In genomic region chr4:38184404-38184803, GRCh38 we compare ENCODE assay signal across 1 cellular context.
TF ChIP-seq lines count a peak whose summit lies in the region.

No MANE protein-coding gene starts in this region.

TF ChIP-seq in H1, 55 proteins besides CTCF, POLR2A, EP300 and RAD21 (continued from another document):
- TF ChIP-seq SIN3A (conservative IDR thresholded peaks at IDR 0.05 in 1 of 2, IDR thresholded peaks at IDR 0.05 in 1 of 2; ENCODE audit: low read depth in 1 of 2, low read length in 2 of 2) = no peak
- TF ChIP-seq MAFK (IDR thresholded peaks at IDR 0.05; ENCODE audit: low read depth, low read length) = no peak
- TF ChIP-seq, protein P1, sequence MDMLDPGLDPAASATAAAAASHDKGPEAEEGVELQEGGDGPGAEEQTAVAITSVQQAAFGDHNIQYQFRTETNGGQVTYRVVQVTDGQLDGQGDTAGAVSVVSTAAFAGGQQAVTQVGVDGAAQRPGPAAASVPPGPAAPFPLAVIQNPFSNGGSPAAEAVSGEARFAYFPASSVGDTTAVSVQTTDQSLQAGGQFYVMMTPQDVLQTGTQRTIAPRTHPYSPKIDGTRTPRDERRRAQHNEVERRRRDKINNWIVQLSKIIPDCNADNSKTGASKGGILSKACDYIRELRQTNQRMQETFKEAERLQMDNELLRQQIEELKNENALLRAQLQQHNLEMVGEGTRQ (IDR thresholded peaks at IDR 0.05; ENCODE audit: low read length) = no peak
- TF ChIP-seq CTBP2 (IDR thresholded peaks at IDR 0.05; ENCODE audit: borderline replicate concordance, insufficient read depth, insufficient read length, low read length) = no peak
- TF ChIP-seq SP4 (IDR thresholded peaks at IDR 0.05; ENCODE audit: low read length) = no peak
- TF ChIP-seq HDAC2 (IDR thresholded peaks at IDR 0.05; ENCODE audit: borderline replicate concordance in 1 of 2, low read depth in 2 of 2, low read length in 2 of 2) = no peak
- TF ChIP-seq FOSL1 (IDR thresholded peaks at IDR 0.05; ENCODE audit: insufficient read depth, low read depth, low read length) = no peak
- TF ChIP-seq TCF12 (IDR thresholded peaks at IDR 0.05; ENCODE audit: low read depth, low read length) = no peak
- TF ChIP-seq GTF2F1 (IDR thresholded peaks at IDR 0.05; ENCODE audit: borderline replicate concordance, low read depth, low read length) = no peak
TF ChIP-seq in H1: peak in this region for 0.
